Comparison of ENCODE assay signal across 15 cellular contexts in genomic region chrX:19702856-19703255, GRCh38.
"Had no signal": no experiment of that assay in that cellular context is flagged by ENCODE, and none has a peak within 500 bp of the region (broad histone marks: within the 10 kb centered on the region; RNA-seq: fewer than 3 reads in every experiment).

No MANE protein-coding gene starts in this region.

- H3K9me3 ChIP-seq: gastroesophageal sphincter, left lung, right atrium auricular region, tibial artery, uterus had no signal

- H3K27me3 ChIP-seq: cardiac muscle cell, gastroesophageal sphincter, left lung, right atrium auricular region, tibial artery, uterus had no signal

- H3K4me3 ChIP-seq: cardiac muscle cell, gastroesophageal sphincter, left lung, right atrium auricular region, skin epidermis, tibial artery, uterus had no signal

- ATAC-seq: gastroesophageal sphincter, left lung had no signal

- H3K4me1 ChIP-seq: left lung, uterus had no signal

- H3K27ac ChIP-seq: cardiac muscle cell, epithelial cell of prostate, gastroesophageal sphincter, left lung, right atrium auricular region, skin epidermis, tibial artery, uterus had no signal

- DNase-seq: activated CD4-positive, alpha-beta T cell treated with anti-CD3 and anti-CD28 coated beads, Interleukin-2, amount 50 U/mL, for 4 hours; activated effector memory CD4-positive, alpha-beta T cell treated with anti-CD3 and anti-CD28 coated beads, Interleukin-2, amount 50 U/mL, for 16 hours; activated T-cell treated with anti-CD3 and anti-CD28 coated beads, Interleukin-2, amount 50 U/mL, for 24 hours; cortex of kidney; effector memory CD4-positive, alpha-beta T cell; islet precursor cell; left lung; mesenchymal stem cell; tibial artery; uterus had no signal

- H3K36me3 ChIP-seq: cardiac muscle cell, gastroesophageal sphincter, right atrium auricular region, tibial artery, uterus had no signal
